6 cellular contexts compared by ENCODE assay signal in the genomic region with DNA sequence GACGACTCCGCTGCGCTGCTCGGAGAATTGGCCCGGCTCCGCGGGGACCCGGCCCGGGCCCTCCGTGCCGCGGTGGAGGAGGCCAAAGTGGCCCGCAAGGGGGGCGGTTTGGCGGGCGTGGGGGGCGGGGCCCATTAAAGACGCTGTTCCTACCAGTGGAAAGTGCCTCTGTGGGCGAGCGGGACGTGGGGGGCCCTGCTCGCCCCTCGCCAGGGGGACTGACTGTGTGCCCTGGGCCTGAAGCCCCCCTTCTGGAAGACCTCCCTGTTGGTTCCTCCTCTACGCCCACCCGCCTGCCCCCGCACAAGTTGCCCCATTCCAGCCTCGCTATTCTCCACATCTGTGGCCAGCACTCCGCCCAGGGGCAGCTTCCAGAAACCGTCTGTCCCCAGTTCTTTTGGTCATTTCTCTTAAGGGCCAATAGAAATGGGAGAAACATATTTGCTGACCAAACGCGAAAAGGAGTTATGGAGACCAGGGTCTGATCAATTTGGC. TPM values are rescaled to one million over a fixed set of nuclear protein-coding genes. Genes with fewer than 3 reads are reported as not detected.
A peak's percentile ranks its signal among the peaks of the same experiment; 100 is the strongest.
DNase-seq lines count a peak whose midpoint lies in the region; ATAC-seq and TF ChIP-seq lines count a peak whose summit lies in the region.

No MANE protein-coding gene starts in this region.

- no peak for TF ChIP-seq CTCF in HFF-Myc (IDR thresholded peaks at IDR 0.05; ENCODE audit: low read depth, low read length, missing control alignments)
- TF ChIP-seq CTCF in ovary (IDR thresholded peaks at IDR 0.05) = no peak
- TF ChIP-seq CTCF in GM13976 (IDR thresholded peaks at IDR 0.05; ENCODE audit: borderline replicate concordance, control extremely low read depth, extremely low read depth, insufficient read depth, missing control alignments) = no peak

- H3K4me1 ChIP-seq in ovary (ENCODE audit: insufficient read depth) = peaks cover 4% of the 10 kb centered on the region

- no peak for TF ChIP-seq POLR2A in ovary (IDR thresholded peaks at IDR 0.05)

- H3K4me3 Mint-ChIP-seq in central memory CD8-positive, alpha-beta T cell = peak overlapping the region; percentile 95

- H3K4me3 ChIP-seq in HFF-Myc (replicated peaks; ENCODE audit: low read depth, low read length) (peak overlapping the region; percentile 22), ovary (peak overlapping the region; percentile 9)

- WGBS in ovary, 3 donors = 13 to 40% (median 22%) methylated on average over 14 to 31 of the region's 31 CpGs

- H3K36me3 Mint-ChIP-seq in central memory CD8-positive, alpha-beta T cell (ENCODE audit: insufficient read depth) = peaks cover 19% of the 10 kb centered on the region

- no peaks in the 10 kb centered on the region for H3K9me3 Mint-ChIP-seq in central memory CD8-positive, alpha-beta T cell

- intact Hi-C loops in ovary (cut with DNase I) = loop anchor here in 2 of 4 donors (10.0 kb wide), 1 partner anchor 83 kb away; a partner anchor contains a TSS

- H3K27me3 Mint-ChIP-seq in central memory CD8-positive, alpha-beta T cell = peaks cover 45% of the 10 kb centered on the region

- peaks cover 40% of the 10 kb centered on the region for H3K4me1 Mint-ChIP-seq in central memory CD8-positive, alpha-beta T cell

- H3K36me3 ChIP-seq in ovary = no peaks in the 10 kb centered on the region

- in situ Hi-C loops in GM13976 (cut with MboI; ENCODE audit: low sequenced_read_pairs, unreplicated experiment) = no loop called here
- in situ Hi-C loops in ACHN (cut with HindIII; ENCODE audit: low pct_ligation_motif_present, low pct_unique_long_range_greater_than_20kb, low sequenced_read_pairs) = no loop called here

- no peak for TF ChIP-seq EP300 in ovary (IDR thresholded peaks at IDR 0.05)

- peak overlapping the region; percentile 89 for H3K27ac Mint-ChIP-seq in central memory CD8-positive, alpha-beta T cell (ENCODE audit: low read depth)

- no peak overlapping the region for H3K27ac ChIP-seq in ovary

- no peak for ATAC-seq in central memory CD8-positive, alpha-beta T cell (replicated peaks; ENCODE audit: extremely low read depth, poor library complexity, severe bottlenecking)

- no peaks in the 10 kb centered on the region for H3K9me3 ChIP-seq in ovary

- DNase-seq in HFF-Myc (ENCODE audit: extremely low read depth, low read depth) = no peak
- no peak for DNase-seq in central memory CD8-positive, alpha-beta T cell (ENCODE audit: low spot score in 2 of 2)
- peak in 1 of 5 donors; percentile 55 for DNase-seq in ovary
- DNase-seq in activated CD4-positive, CD25-positive, alpha-beta regulatory T cell treated with anti-CD3 and anti-CD28 coated beads, Interleukin-2, amount 50 U/mL, for 72 hours = no peak
- DNase-seq in GM13976 (ENCODE audit: low spot score) = no peak
- no peak for DNase-seq in ACHN

- no peaks in the 10 kb centered on the region for H3K27me3 ChIP-seq in ovary

RNA-seq across cellular contexts. Expression of a gene that starts 1.9 kb away (rescaled TPM):
- total RNA-seq in ovary = 1 to 10 TPM in 2 of 7 donors, under 1 TPM in 5; 0.10 to 4.2 (median 0.61) TPM
- 1 to 10 TPM in 1 of 2 donors, under 1 TPM in 1; 0.25 to 5.1 TPM for polyA plus RNA-seq in ovary

RNA-seq across cellular contexts. Expression of a gene that starts 2.2 kb away (rescaled TPM):
- 1 to 10 TPM in 5 of 7 donors, under 1 TPM in 2; 0.43 to 8.3 (median 1.5) TPM for total RNA-seq in ovary
- polyA plus RNA-seq in ovary = 1 to 10 TPM in 1 of 2 donors, under 1 TPM in 1; 0.61 to 1.2 TPM

RNA-seq across cellular contexts. Expression of a gene that starts 7.4 kb away (rescaled TPM):
- 10 to 100 TPM in 2 of 7 donors, 1 to 10 TPM in 5; 3.2 to 13.5 (median 7.6) TPM for total RNA-seq in ovary
- 1 to 10 TPM; 5.9 to 7.8 TPM for polyA plus RNA-seq in ovary

RNA-seq across cellular contexts. Expression of a gene that starts 8.8 kb away (rescaled TPM):
- not detected for total RNA-seq in ovary
- polyA plus RNA-seq in ovary = not detected

RNA-seq across cellular contexts. Expression of a gene that starts 12.0 kb away (rescaled TPM):
- total RNA-seq in ovary = not detected
- not detected for polyA plus RNA-seq in ovary
